ENCODE assay signal across 16 cellular contexts in the genomic region with DNA sequence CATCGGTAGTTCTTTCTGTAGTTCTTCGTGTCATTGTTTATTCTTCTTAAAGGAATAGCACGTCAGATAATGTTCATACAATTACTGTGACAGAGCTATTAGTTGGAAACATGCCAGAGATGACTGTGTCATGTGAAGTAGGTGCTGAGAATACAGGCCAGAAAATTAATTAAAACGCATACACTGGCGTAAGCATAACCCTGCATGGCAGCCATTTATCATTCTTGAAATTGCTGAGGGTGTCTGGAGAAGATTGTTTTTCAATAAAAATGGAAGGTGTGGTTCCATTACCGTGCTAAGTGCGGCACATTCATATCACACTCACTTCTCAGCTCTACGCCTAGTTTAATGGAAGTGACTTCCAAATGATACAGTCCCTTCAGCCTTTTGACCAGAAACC. TPM values are rescaled to one million over a fixed set of nuclear protein-coding genes. Genes with fewer than 3 reads are reported as not detected.
DNase-seq lines count a peak whose midpoint lies in the region; ATAC-seq and TF ChIP-seq lines count a peak whose summit lies in the region.
"Had no signal": no experiment of that assay in that cellular context is flagged by ENCODE, and none has a peak within 500 bp of the region (broad histone marks: within the 10 kb centered on the region; RNA-seq: fewer than 3 reads in every experiment).

No MANE protein-coding gene starts in this region.

- TF ChIP-seq CTCF in A673 (conservative IDR thresholded peaks at IDR 0.05; ENCODE audit: low read depth, low read length) (no peak), fibroblast of lung (conservative IDR thresholded peaks at IDR 0.05 in 1 of 2, IDR thresholded peaks at IDR 0.05 in 1 of 2; ENCODE audit: low read depth in 1 of 2, low read length in 2 of 2) (no peak), mucosa of descending colon (IDR thresholded peaks at IDR 0.05) (no peak)

- intact Hi-C loops in A673 (cut with micrococcal nuclease; ENCODE audit: unreplicated experiment): no loop called here
- intact Hi-C loops in mucosa of descending colon (cut with DNase I, micrococcal nuclease): loop anchor here in 1 of 2 donors (10.0 kb wide), 1 partner anchor 141 kb away; no protein-coding TSS in a partner anchor

- peak; percentile 0 for ATAC-seq in mucosa of descending colon
- ATAC-seq in GM19397 (IDR thresholded peaks at IDR 0.05; ENCODE audit: unreplicated experiment): no peak
- ATAC-seq in SK-N-SH treated with all-trans-retinoic acid at 6 μM for 48 hours: no peak
- no peak for ATAC-seq in GM19328 (IDR thresholded peaks at IDR 0.05; ENCODE audit: unreplicated experiment)
- ATAC-seq: left lobe of liver had no signal

- H3K9ac ChIP-seq in fibroblast of lung (ENCODE audit: insufficient read depth, low read length): no peak overlapping the region
- H3K9ac ChIP-seq: neural progenitor cell had no signal

- no peak overlapping the region for H3K4me3 Mint-ChIP-seq in activated CD4-positive, alpha-beta memory T cell treated with anti-CD3 and anti-CD28 coated beads, Interleukin-2, amount 10 ng/mL, durations not matched to agents 7 days and 5 days
- H3K4me3 Mint-ChIP-seq: neural progenitor cell had no signal

- H4K20me1 ChIP-seq in fibroblast of lung (ENCODE audit: control insufficient read depth, extremely low read depth, insufficient read depth, low read length): no peaks in the 10 kb centered on the region

- CTCF ChIA-PET in A673 (lab: Charles Lee): no interaction called here
- CTCF ChIA-PET in activated CD4-positive, alpha-beta memory T cell treated with anti-CD3 and anti-CD28 coated beads, Interleukin-2, amount 10 ng/mL, durations not matched to agents 7 days and 5 days (lab: Charles Lee): no interaction called here

- H3K4me2 ChIP-seq in fibroblast of lung (ENCODE audit: extremely low read depth, insufficient read depth, low read length): no peak overlapping the region
- H3K4me2 ChIP-seq: neural progenitor cell had no signal

- POLR2A ChIA-PET in A673 (lab: Charles Lee; ENCODE audit: low non-redundant PET): no interaction called here
- POLR2A ChIA-PET in activated CD4-positive, alpha-beta memory T cell treated with anti-CD3 and anti-CD28 coated beads, Interleukin-2, amount 10 ng/mL, durations not matched to agents 7 days and 5 days (lab: Charles Lee): no interaction called here

- H3K27me3 Mint-ChIP-seq in activated CD4-positive, alpha-beta memory T cell treated with anti-CD3 and anti-CD28 coated beads, Interleukin-2, amount 10 ng/mL, durations not matched to agents 7 days and 5 days: no peaks in the 10 kb centered on the region

- no peaks in the 10 kb centered on the region for H3K9me3 ChIP-seq in A673 (ENCODE audit: low read depth, low read length, poor library complexity, severe bottlenecking)
- no peaks in the 10 kb centered on the region for H3K9me3 ChIP-seq in fibroblast of lung (ENCODE audit: control insufficient read depth, insufficient read depth, low read depth, low read length)
- H3K9me3 ChIP-seq in mucosa of descending colon: no peaks in the 10 kb centered on the region
- H3K9me3 ChIP-seq: breast epithelium, suprapubic skin had no signal

- H3K36me3 ChIP-seq in A673 (ENCODE audit: insufficient read depth, low read length, poor library complexity, severe bottlenecking) (peaks cover 51% of the 10 kb centered on the region), fibroblast of lung (ENCODE audit: control insufficient read depth, insufficient read depth, low read length) (peaks cover 25% of the 10 kb centered on the region), mucosa of descending colon (ENCODE audit: low read depth) (no peaks in the 10 kb centered on the region)

- H3K27ac Mint-ChIP-seq in activated CD4-positive, alpha-beta memory T cell treated with anti-CD3 and anti-CD28 coated beads, Interleukin-2, amount 10 ng/mL, durations not matched to agents 7 days and 5 days: no peak overlapping the region
- H3K27ac Mint-ChIP-seq: neural progenitor cell had no signal

- H3K27me3 ChIP-seq in A673 (replicated peaks; ENCODE audit: insufficient read depth, low read depth, low read length, poor library complexity) (no peaks in the 10 kb centered on the region), fibroblast of lung (ENCODE audit: control insufficient read depth, insufficient read depth, low read length) (no peaks in the 10 kb centered on the region)
- H3K27me3 ChIP-seq: breast epithelium, neural progenitor cell, suprapubic skin had no signal

- peak overlapping the region; percentile 83 for H3K27ac ChIP-seq in A673 (ENCODE audit: low read depth, low read length, poor library complexity, severe bottlenecking)
- H3K27ac ChIP-seq in fibroblast of lung (ENCODE audit: insufficient read depth, low read length): peak overlapping the region; percentile 22
- H3K27ac ChIP-seq: breast epithelium, neural progenitor cell, suprapubic skin had no signal

- peaks cover 61% of the 10 kb centered on the region for H3K4me1 ChIP-seq in A673 (ENCODE audit: insufficient read depth, low read length, poor library complexity, severe bottlenecking)
- H3K4me1 ChIP-seq in fibroblast of lung (ENCODE audit: control insufficient read depth, extremely low read depth, insufficient read depth, low read length): peaks cover 7% of the 10 kb centered on the region
- H3K4me1 ChIP-seq in mucosa of descending colon (ENCODE audit: low read depth): peaks cover 53% of the 10 kb centered on the region
- H3K4me1 ChIP-seq: breast epithelium had no signal

- peak; percentile 62 for DNase-seq in A673 (ENCODE audit: low spot score)
- DNase-seq in NCI-H2196 treated with DMSO at 0.1 percent for 48 hours (lab: John Stamatoyannopoulos, UW; ENCODE audit: unreplicated experiment): peak; percentile 30
- peak in 1 of 2 donors; percentile 13 for DNase-seq in fibroblast of lung (ENCODE audit: low read depth in 2 of 2)
- peak in 1 of 3 donors; percentile 17 for DNase-seq in mucosa of descending colon
- DNase-seq in activated CD4-positive, alpha-beta memory T cell treated with anti-CD3 and anti-CD28 coated beads, Interleukin-2, amount 10 ng/mL, durations not matched to agents 7 days and 5 days: no peak
- DNase-seq: activated naive CD4-positive, alpha-beta T cell; glutamatergic neuron; NCI-H510A; SHP77 treated with DMSO at 0.1 percent for 48 hours had no signal

- H3K9me3 Mint-ChIP-seq in activated CD4-positive, alpha-beta memory T cell treated with anti-CD3 and anti-CD28 coated beads, Interleukin-2, amount 10 ng/mL, durations not matched to agents 7 days and 5 days: no peaks in the 10 kb centered on the region
- H3K9me3 Mint-ChIP-seq: neural progenitor cell had no signal

- H3K4me3 ChIP-seq in A673 (ENCODE audit: low read depth, low read length, poor library complexity, severe bottlenecking) (no peak overlapping the region), fibroblast of lung (replicated peaks in 1 of 4; ENCODE audit: control extremely low read depth in 1 of 4, insufficient read depth in 1 of 4, low read depth in 3 of 4, low read length in 4 of 4) (no peak overlapping the region), mucosa of descending colon (no peak overlapping the region)
- H3K4me3 ChIP-seq: breast epithelium, neural progenitor cell, suprapubic skin had no signal

- H3K79me2 ChIP-seq in fibroblast of lung (ENCODE audit: control insufficient read depth, insufficient read depth, low read length): peaks cover 35% of the 10 kb centered on the region

- peaks cover 74% of the 10 kb centered on the region for H3K36me3 Mint-ChIP-seq in activated CD4-positive, alpha-beta memory T cell treated with anti-CD3 and anti-CD28 coated beads, Interleukin-2, amount 10 ng/mL, durations not matched to agents 7 days and 5 days (ENCODE audit: low read depth)

- no TSS peak for BruUV-seq in A673 (replicated peaks; lab: Mats Ljungman, UMichigan)

- H2AFZ ChIP-seq in fibroblast of lung (ENCODE audit: low read length): no peak overlapping the region
- H2AFZ ChIP-seq: neural progenitor cell had no signal

- H3K4me1 Mint-ChIP-seq in activated CD4-positive, alpha-beta memory T cell treated with anti-CD3 and anti-CD28 coated beads, Interleukin-2, amount 10 ng/mL, durations not matched to agents 7 days and 5 days: peaks cover under 1% of the 10 kb centered on the region

TF ChIP-seq in SK-N-SH treated with all-trans-retinoic acid at 6 μM for 48 hours, 23 proteins besides CTCF, POLR2A, EP300 and RAD21:
- TF ChIP-seq ZFP3 (CRISPR knock-in tag; IDR thresholded peaks at IDR 0.05) (no peak), TOX (CRISPR knock-in tag; IDR thresholded peaks at IDR 0.05; ENCODE audit: borderline replicate concordance) (no peak), ZNF565 (CRISPR knock-in tag; conservative IDR thresholded peaks at IDR 0.05; ENCODE audit: low read depth) (no peak), POU6F1 (CRISPR knock-in tag; IDR thresholded peaks at IDR 0.05; ENCODE audit: borderline replicate concordance, low read depth) (no peak), GLIS3 (CRISPR knock-in tag; IDR thresholded peaks at IDR 0.05) (no peak), RARB (CRISPR knock-in tag; IDR thresholded peaks at IDR 0.05) (no peak)

RNA-seq across cellular contexts. Expression of gene ETS2, which starts 7.8 kb away (rescaled TPM):
- total RNA-seq in A673 (2021) (35.1 and 45.6 TPM in 2 replicates), fibroblast of lung (70.4 and 77.3 TPM in 2 replicates), mucosa of descending colon (100 to 1,000 TPM; 115 to 222 (median 171) TPM)
- polyA plus RNA-seq in fibroblast of lung: 28.0 and 60.5 TPM in 2 replicates
- polyA plus RNA-seq in fibroblast of lung (2012): 21.6 and 41.3 TPM in 2 replicates
- 30.0 and 65.8 TPM in 2 replicates for polyA minus RNA-seq in fibroblast of lung (ENCODE audit: low replicate concordance)
- total RNA-seq in activated CD4-positive, alpha-beta memory T cell treated with anti-CD3 and anti-CD28 coated beads, Interleukin-2, amount 10 ng/mL, durations not matched to agents 7 days and 5 days: 10 to 100 TPM; 11.4 to 11.5 TPM
